ENCODE assay signal across 13 cellular contexts in the genomic region with DNA sequence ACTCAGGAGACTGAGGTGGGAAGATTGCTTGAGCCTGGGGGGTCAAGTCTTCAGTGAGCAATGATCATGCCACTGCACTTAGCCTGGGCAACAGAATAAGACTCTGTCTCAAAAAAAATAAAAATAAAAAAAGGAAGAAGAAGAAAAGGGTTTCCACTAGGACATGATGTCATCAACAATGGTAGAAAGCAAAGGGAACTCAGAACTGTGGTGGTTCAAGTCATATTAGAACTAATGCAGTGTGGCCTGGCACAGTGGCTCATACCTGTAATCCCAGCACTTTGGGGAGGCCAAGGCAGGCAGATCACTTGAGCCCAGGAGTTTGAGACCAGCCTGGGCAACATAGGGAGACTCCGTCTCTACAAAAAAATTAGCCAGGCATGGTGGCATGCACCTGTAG. TPM values are rescaled to one million over a fixed set of nuclear protein-coding genes. Genes with fewer than 3 reads are reported as not detected.
"Had no signal": no experiment of that assay in that cellular context is flagged by ENCODE, and none has a peak within 500 bp of the region (broad histone marks: within the 10 kb centered on the region; RNA-seq: fewer than 3 reads in every experiment).

No MANE protein-coding gene starts in this region.

RNA-seq across cellular contexts. Expression of gene DNASE1L3, which starts 56.8 kb away (rescaled TPM):
- total RNA-seq: activated CD4-positive, alpha-beta memory T cell treated with anti-CD3 and anti-CD28 coated beads for 36 hours; activated CD4-positive, alpha-beta T cell treated with anti-CD3 and anti-CD28 coated beads, Interleukin-2, amount 10 ng/mL, durations not matched to agents 24 days and 14 days; activated CD8-positive, alpha-beta memory T cell treated with anti-CD3 and anti-CD28 coated beads for 36 hours; activated CD8-positive, alpha-beta T cell treated with anti-CD3 and anti-CD28 coated beads for 36 hours; activated naive CD8-positive, alpha-beta T cell treated with anti-CD3 and anti-CD28 coated beads, Interleukin-2, amount 10 ng/mL, durations not matched to agents 7 days and 5 days; activated T-cell treated with anti-CD3 and anti-CD28 coated beads, Interleukin-2, amount 50 U/mL, for 4 hours; activated T-cell treated with anti-CD3 and anti-CD28 coated beads, Interleukin-2, amount 50 U/mL, for 72 hours; activated T-helper 1 cell treated with anti-CD3 and anti-CD28 coated beads, Interleukin-12 subunit alpha, Interleukin-12 subunit beta, Interleukin-2, Interleukin-4 antibody, amounts not matched to agents 30 ng/mL and 10 ng/mL and 1 ng/mL, durations not matched to agents 14 hours and 24 hours and 36 hours; activated T-helper 17 cell treated with anti-CD3 and anti-CD28 coated beads, Interleukin-2, amount 50 U/mL, for 72 hours; bronchial epithelial cell; chondrocyte; T-helper 1 cell treated with Interleukin-12 subunit alpha and Interleukin-12 subunit beta and Interleukin-4 antibody, amounts not matched to agents 30 ng/mL and 1 ng/mL, for 36 hours; T-helper 2 cell treated with Interferon-gamma antibody and Interleukin-4, amounts not matched to agents 100 ng/mL and 5 ng/mL, for 36 hours had no signal
